Comparison of ENCODE assay signal across 16 cellular contexts in the genomic region with DNA sequence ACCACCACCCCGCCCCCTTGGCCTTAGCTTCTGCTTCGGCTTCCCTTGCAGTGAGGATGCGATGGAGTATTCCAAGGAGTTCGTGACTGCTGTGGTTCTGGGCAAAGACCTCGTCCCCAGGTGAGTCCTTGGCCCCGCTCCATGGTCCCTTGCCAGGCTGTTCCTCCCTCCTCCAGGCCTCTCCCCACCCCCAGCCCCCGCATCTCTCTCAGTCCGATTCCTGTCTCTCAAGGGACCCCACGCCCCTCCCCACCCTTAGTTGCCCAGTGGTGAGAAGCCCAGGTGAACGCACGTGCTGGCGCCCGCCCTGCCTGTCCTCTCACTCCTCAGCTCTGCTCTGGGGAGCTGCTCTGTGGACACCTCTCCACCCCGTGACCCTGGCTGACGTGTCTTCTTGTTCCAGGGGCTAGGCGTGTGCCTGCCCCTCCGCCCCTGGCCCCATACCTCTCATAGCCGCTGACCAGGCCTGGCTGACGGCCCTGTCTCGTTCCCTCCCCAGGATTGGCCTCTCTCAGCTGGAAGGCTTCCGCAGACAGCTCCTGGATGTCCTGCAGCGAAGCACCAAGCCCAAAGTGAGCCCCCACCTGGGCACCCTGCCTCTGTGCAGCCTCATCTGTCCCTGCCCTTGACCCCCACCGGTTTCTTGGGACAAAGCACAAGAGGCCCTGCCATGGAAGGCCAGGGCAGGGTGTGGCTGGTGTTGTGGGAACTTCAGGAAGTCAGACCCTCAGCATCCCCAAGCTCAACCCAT. TPM values are rescaled to one million over a fixed set of nuclear protein-coding genes. Genes with fewer than 3 reads are reported as not detected.
"Had no signal": no experiment of that assay in that cellular context is flagged by ENCODE, and none has a peak within 500 bp of the region (broad histone marks: within the 10 kb centered on the region; RNA-seq: fewer than 3 reads in every experiment).

No MANE protein-coding gene starts in this region.

- H3K27ac ChIP-seq: brain microvascular endothelial cell, gastrocnemius medialis, heart left ventricle, lower lobe of right lung had no signal

- H3K9me3 ChIP-seq: gastrocnemius medialis, heart left ventricle, lower lobe of right lung had no signal

- DNase-seq: activated B cell treated with CpG ODN at 0.5 μM for 24 hours; activated CD4-positive, alpha-beta T cell treated with anti-CD3 and anti-CD28 coated beads for 48 hours; activated CD8-positive, alpha-beta T cell treated with anti-CD3 and anti-CD28 coated beads for 36 hours; activated effector memory CD4-positive, alpha-beta T cell treated with anti-CD3 and anti-CD28 coated beads, Interleukin-2, amount 50 U/mL, for 16 hours; activated T-cell treated with anti-CD3 and anti-CD28 coated beads, Interleukin-2, amount 50 U/mL, for 4 hours; amygdala; brain microvascular endothelial cell; cortex of kidney; effector memory CD8-positive, alpha-beta T cell; gastrocnemius medialis; heart left ventricle; left cardiac atrium; lower lobe of right lung; midbrain; stimulated activated CD4-positive, alpha-beta T cell treated with anti-CD3 and anti-CD28 coated beads, Interleukin-1b, Interleukin-23, amount 100 ng/mL, for 48 hours had no signal

- H3K27me3 ChIP-seq: brain microvascular endothelial cell, gastrocnemius medialis, heart left ventricle had no signal

- H3K4me3 ChIP-seq: gastrocnemius medialis, heart left ventricle, lower lobe of right lung had no signal

- ATAC-seq: activated CD8-positive, alpha-beta T cell treated with anti-CD3 and anti-CD28 coated beads for 36 hours; activated T-cell treated with anti-CD3 and anti-CD28 coated beads, Interleukin-2, amount 50 U/mL, for 4 hours; effector memory CD8-positive, alpha-beta T cell; gastrocnemius medialis; heart left ventricle; left cardiac atrium; lower lobe of right lung; sciatic nerve had no signal

RNA-seq across cellular contexts. Expression of a gene that starts 57.6 kb away (rescaled TPM):
- total RNA-seq: activated B cell treated with CpG ODN at 0.5 μM for 24 hours had no signal
